9 cellular contexts compared by ENCODE assay signal in the genomic region with DNA sequence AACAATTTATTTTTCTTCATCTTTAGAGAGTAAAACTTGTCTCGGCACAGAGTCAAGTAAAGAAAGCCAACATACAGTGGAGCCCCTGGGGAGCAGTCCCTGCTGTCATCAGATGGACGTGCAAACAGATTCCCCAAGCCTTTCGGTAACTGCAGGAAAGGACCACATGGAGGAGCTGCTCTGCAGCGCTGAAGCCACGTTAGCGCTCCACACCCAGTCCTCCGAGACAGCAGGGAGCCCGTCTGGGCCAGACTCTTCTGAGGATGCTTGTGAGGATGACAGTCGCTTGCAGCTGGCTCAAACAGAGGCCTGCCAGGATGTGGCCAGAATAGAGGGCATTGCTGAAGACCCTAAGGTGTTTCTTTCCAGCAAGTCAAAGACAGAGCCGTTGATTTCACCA.
A peak's percentile ranks its signal among the peaks of the same experiment; 100 is the strongest.
DNase-seq lines count a peak whose midpoint lies in the region; ATAC-seq and TF ChIP-seq lines count a peak whose summit lies in the region.
"Had no signal": no experiment of that assay in that cellular context is flagged by ENCODE, and none has a peak within 500 bp of the region (broad histone marks: within the 10 kb centered on the region; RNA-seq: fewer than 3 reads in every experiment).

No MANE protein-coding gene starts in this region.

- no peak for DNase-seq in BJ (ENCODE audit: low read depth)
- peak; percentile 43 for DNase-seq in NCI-H69 (lab: John Stamatoyannopoulos, UW)
- DNase-seq in fibroblast of peridontal ligament (ENCODE audit: extremely low read depth) = peak; percentile 71
- peak; percentile 13 for DNase-seq in neural crest cell (ENCODE audit: low read depth, low spot score)
- no peak for DNase-seq in stimulated activated CD4-positive, alpha-beta T cell treated with anti-CD3 and anti-CD28 coated beads, Interleukin-4, amount 100 ng/mL, for 1 hour
- DNase-seq in DMS153 (lab: John Stamatoyannopoulos, UW) = no peak
- DNase-seq in NK-92 treated with Interleukin-12 subunit alpha and Interleukin-12 subunit beta, amount 100 ng/mL, for 24 hours (lab: John Stamatoyannopoulos, UW) = no peak

- H3K9me3 Mint-ChIP-seq in neural crest cell = peaks cover 4% of the 10 kb centered on the region
- H3K9me3 Mint-ChIP-seq: dendritic cell treated with granulocyte-macrophage colony-stimulating factor and Interleukin-4, amounts not matched to agents 40 ng/mL and 50 ng/mL, for 4 days had no signal

- peaks cover 16% of the 10 kb centered on the region; the same call in 1 of the 2 replicates for H3K36me3 ChIP-seq in BJ (ENCODE audit: control insufficient read depth, insufficient read depth, low read length)

- H3K27ac Mint-ChIP-seq in neural crest cell (ENCODE audit: unreplicated experiment) = no peak overlapping the region
- H3K27ac Mint-ChIP-seq: dendritic cell treated with granulocyte-macrophage colony-stimulating factor and Interleukin-4, amounts not matched to agents 40 ng/mL and 50 ng/mL, for 4 days had no signal

- CTCF ChIA-PET in BJ (lab: Yijun Ruan, JAX) = interaction anchor here (0.6 to 2.4 kb wide), 3 partner anchors 13 to 111 kb away, joined by 3 to 7 read pairs (median 4); no protein-coding TSS in a partner anchor

- no peaks in the 10 kb centered on the region for H3K27me3 ChIP-seq in BJ (ENCODE audit: control insufficient read depth, insufficient read depth, low read length)

- no peak for ATAC-seq in HG03342 (IDR thresholded peaks at IDR 0.05; ENCODE audit: unreplicated experiment)

- H3K4me1 Mint-ChIP-seq in neural crest cell = peaks cover 7% of the 10 kb centered on the region

- POLR2A ChIA-PET in BJ (lab: Charles Lee) = interaction anchor here (0.6 kb wide), 1 partner anchor 91 kb away, joined by 12 read pairs; no protein-coding TSS in a partner anchor

- no peaks in the 10 kb centered on the region for H3K27me3 Mint-ChIP-seq in neural crest cell (ENCODE audit: low read depth)
- H3K27me3 Mint-ChIP-seq: dendritic cell treated with granulocyte-macrophage colony-stimulating factor and Interleukin-4, amounts not matched to agents 40 ng/mL and 50 ng/mL, for 4 days had no signal

- peak overlapping the region; percentile 4 for H3K4me3 Mint-ChIP-seq in neural crest cell
- H3K4me3 Mint-ChIP-seq: dendritic cell treated with granulocyte-macrophage colony-stimulating factor and Interleukin-4, amounts not matched to agents 40 ng/mL and 50 ng/mL, for 4 days had no signal

- H3K4me3 ChIP-seq in BJ (ENCODE audit: low read depth, low read length) = no peak overlapping the region

- TF ChIP-seq CTCF in BJ (IDR thresholded peaks at IDR 0.05; ENCODE audit: insufficient read depth, low read depth, low read length) = peak; percentile 70
- peak; percentile 59 for TF ChIP-seq CTCF in neural crest cell (conservative IDR thresholded peaks at IDR 0.05)

- peaks cover 23% of the 10 kb centered on the region for H3K36me3 Mint-ChIP-seq in neural crest cell (ENCODE audit: low read depth)

Comparison
In these comparisons a context has a peak if more than half of its experiments do, and no peak if none do; other contexts are left out.
1. DNase-seq: peak in NCI-H69 (single experiment), fibroblast of peridontal ligament (single experiment) and neural crest cell (single experiment); none in BJ (single experiment), stimulated activated CD4-positive, alpha-beta T cell treated with anti-CD3 and anti-CD28 coated beads, Interleukin-4, amount 100 ng/mL, for 1 hour (single experiment), DMS153 (single experiment) and NK-92 treated with Interleukin-12 subunit alpha and Interleukin-12 subunit beta, amount 100 ng/mL, for 24 hours (single experiment).